Comparison of ENCODE assay signal across 7 cellular contexts in the genomic region with DNA sequence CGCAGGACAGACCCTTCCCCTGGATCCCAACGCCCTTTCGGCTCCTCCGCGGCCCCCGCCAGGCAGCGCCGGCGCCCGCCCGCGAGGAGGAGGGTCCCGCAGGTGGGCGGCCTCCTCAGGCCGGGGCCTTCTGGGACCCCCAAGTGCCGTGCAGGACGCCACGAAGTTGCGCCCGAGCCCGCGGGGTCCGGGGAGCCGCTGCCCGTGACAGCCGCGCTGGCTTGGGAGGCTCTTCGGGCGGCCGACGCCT. TPM values are rescaled to one million over a fixed set of nuclear protein-coding genes. Genes with fewer than 3 reads are reported as not detected.
DNase-seq lines count a peak whose midpoint lies in the region; FAIRE-seq lines count a peak whose summit lies in the region.

No MANE protein-coding gene starts in this region.

- H3K9me3 ChIP-seq in HAP-1 (no peaks in the 10 kb centered on the region), SK-N-MC (ENCODE audit: low read depth, low read length) (no peaks in the 10 kb centered on the region), small intestine (ENCODE audit: control insufficient read depth, low read depth) (no peaks in the 10 kb centered on the region)

- whole genome bisulfite sequencing in small intestine, 3 donors = 0 to 1% (median 0%) methylated on average over 19 to 31 of the region's 31 CpGs

- no peak for FAIRE-seq in small intestine (lab: Jason Lieb, UNC)

- no peak for DNase-seq in HAP-1 (ENCODE audit: low spot score in 2 of 2)
- no peak for DNase-seq in SK-N-MC (ENCODE audit: low read depth, low spot score)
- DNase-seq in germinal center (ENCODE audit: low spot score) = peak; percentile 54
- no peak for DNase-seq in small intestine
- DNase-seq in NK-92 treated with Interleukin-12 subunit alpha and Interleukin-12 subunit beta, amount 100 ng/mL, for 24 hours (lab: John Stamatoyannopoulos, UW) = no peak
- no peak for DNase-seq in SW 1271 (lab: John Stamatoyannopoulos, UW)
- DNase-seq in pons (ENCODE audit: low spot score) = no peak

- H3K27me3 ChIP-seq in HAP-1 (ENCODE audit: low read depth) (no peaks in the 10 kb centered on the region), small intestine (ENCODE audit: control insufficient read depth in 2 of 2, insufficient read depth in 2 of 2, low read length in 2 of 2) (no peaks in the 10 kb centered on the region)

- H3K9ac ChIP-seq in SK-N-MC (ENCODE audit: insufficient read length) = peak overlapping the region; percentile 74

- H3K27ac ChIP-seq in SK-N-MC (no peak overlapping the region), small intestine (ENCODE audit: low read depth in 1 of 2, low read length in 1 of 2) (peak overlapping the region; percentile 89 to 99)

- H3K36me3 ChIP-seq in HAP-1 (replicated peaks) (peaks cover 3% of the 10 kb centered on the region; the same call in 1 of the 2 replicates), SK-N-MC (ENCODE audit: insufficient read depth, low read length) (no peaks in the 10 kb centered on the region), small intestine (ENCODE audit: control insufficient read depth in 2 of 2, insufficient read depth in 2 of 2, low read length in 2 of 2) (no peaks in the 10 kb centered on the region)

- in situ Hi-C loops in HAP-1 (cut with MboI; ENCODE audit: low sequenced_read_pairs) = no loop called here

- H3K4me1 ChIP-seq in HAP-1 = peaks cover 9% of the 10 kb centered on the region
- H3K4me1 ChIP-seq in small intestine (ENCODE audit: control insufficient read depth in 2 of 2, insufficient read depth in 1 of 2, low read depth in 1 of 2, low read length in 1 of 2) = peaks cover 0 to 5% of the 10 kb centered on the region in 2 donors

- H3K4me3 ChIP-seq in HAP-1 = peak overlapping the region; percentile 53
- peak overlapping the region; percentile 91 for H3K4me3 ChIP-seq in SK-N-MC
- H3K4me3 ChIP-seq in small intestine (ENCODE audit: low read depth in 1 of 2, low read length in 2 of 2) = peak overlapping the region; percentile 69 to 88

RNA-seq across cellular contexts. Expression of gene ERN1, which starts 0.5 kb away (rescaled TPM):
- 10 to 100 TPM in 1 of 3 donors, 1 to 10 TPM in 2; 2.2 to 10.3 (median 2.7) TPM for polyA plus RNA-seq in small intestine
